ENCODE assay signal across 8 cellular contexts in genomic region chr10:22002531-22003110, GRCh38. TPM values are rescaled to one million over a fixed set of nuclear protein-coding genes. Genes with fewer than 3 reads are reported as not detected.
A peak's percentile ranks its signal among the peaks of the same experiment; 100 is the strongest.
DNase-seq lines count a peak whose midpoint lies in the region; ATAC-seq and TF ChIP-seq lines count a peak whose summit lies in the region.

No MANE protein-coding gene starts in this region.

- H3K4me1 ChIP-seq in DOHH2 (ENCODE audit: control insufficient read depth, low read length) (peaks cover 27% of the 10 kb centered on the region), neuronal stem cell (ENCODE audit: control insufficient read depth in 2 of 2, insufficient read depth in 1 of 2, low read depth in 1 of 2, low read length in 2 of 2) (peaks cover 1 to 4% of the 10 kb centered on the region in 2 donors)

- H4K8ac ChIP-seq in neuronal stem cell (ENCODE audit: low read depth, low read length), result no peak overlapping the region

- no peak for DNase-seq in WERI-Rb-1
- DNase-seq in fibroblast of pulmonary artery (ENCODE audit: low read depth), result peak; percentile 75
- no peak for DNase-seq in neuronal stem cell (ENCODE audit: low spot score)
- DNase-seq in cortex of kidney (lab: John Stamatoyannopoulos, UW), result no peak
- DNase-seq in NCI-H2196 (lab: John Stamatoyannopoulos, UW; ENCODE audit: unreplicated experiment), result no peak

- H2BK12ac ChIP-seq in neuronal stem cell (ENCODE audit: low read length), result no peak overlapping the region

- H3K9me2 ChIP-seq in DOHH2 (replicated peaks; ENCODE audit: control insufficient read depth, low read length), result no peaks in the 10 kb centered on the region

- ATAC-seq in GM19438 (IDR thresholded peaks at IDR 0.05; ENCODE audit: low read depth, unreplicated experiment) (peak; percentile 17), HG03439 (IDR thresholded peaks at IDR 0.05; ENCODE audit: unreplicated experiment) (peak; percentile 23)

- no peak overlapping the region for H2AK5ac ChIP-seq in neuronal stem cell (ENCODE audit: low read depth, low read length)

- H3K9me3 ChIP-seq in DOHH2 (ENCODE audit: control insufficient read depth, insufficient read depth, low read length), result no peaks in the 10 kb centered on the region
- H3K9me3 ChIP-seq in WERI-Rb-1 (ENCODE audit: severe bottlenecking), result no peaks in the 10 kb centered on the region
- peaks cover 0 to 8% of the 10 kb centered on the region in 2 donors for H3K9me3 ChIP-seq in neuronal stem cell (replicated peaks in 1 of 2; ENCODE audit: control insufficient read depth in 2 of 2, insufficient read depth in 1 of 2, low read depth in 1 of 2, low read length in 2 of 2)

- H3K4me2 ChIP-seq in DOHH2 (ENCODE audit: low read length), result peak overlapping the region; percentile 95
- peak overlapping the region; percentile 81 for H3K4me2 ChIP-seq in neuronal stem cell (ENCODE audit: insufficient read depth, low read length, poor library complexity, severe bottlenecking)

- H4K20me1 ChIP-seq in DOHH2 (ENCODE audit: control insufficient read depth, insufficient read depth, low read depth, low read length), result no peaks in the 10 kb centered on the region

- TF ChIP-seq CTCF in DOHH2 (IDR thresholded peaks at IDR 0.05; ENCODE audit: low read depth, low read length, poor library complexity, severe bottlenecking) (no peak), WERI-Rb-1 (IDR thresholded peaks at IDR 0.05; ENCODE audit: low read depth, low read length) (no peak), fibroblast of pulmonary artery (IDR thresholded peaks at IDR 0.05; ENCODE audit: low read length, missing control alignments) (no peak)

- H3K27me3 ChIP-seq in DOHH2 (ENCODE audit: control insufficient read depth, low read length) (peaks cover 33% of the 10 kb centered on the region), WERI-Rb-1 (ENCODE audit: insufficient read depth, low read depth, severe bottlenecking) (no peaks in the 10 kb centered on the region), neuronal stem cell (ENCODE audit: control insufficient read depth in 3 of 3, insufficient read depth in 3 of 3, low read depth in 1 of 3, low read length in 3 of 3) (no peaks in the 10 kb centered on the region)

- no peaks in the 10 kb centered on the region for H3F3A ChIP-seq in DOHH2 (ENCODE audit: control insufficient read depth, insufficient read depth)

- no peaks in the 10 kb centered on the region for H3K79me2 ChIP-seq in DOHH2 (ENCODE audit: control insufficient read depth, low read length)

- peak overlapping the region; percentile 94 for H3K18ac ChIP-seq in neuronal stem cell (ENCODE audit: low read length)

- no peak overlapping the region for H3K14ac ChIP-seq in neuronal stem cell (ENCODE audit: low read length)

- no peak overlapping the region for H2BK120ac ChIP-seq in neuronal stem cell (ENCODE audit: low read depth, low read length)

- peak overlapping the region; percentile 93 for H3K9ac ChIP-seq in neuronal stem cell (ENCODE audit: low read depth, low read length, poor library complexity)

- H3K27ac ChIP-seq in DOHH2 (ENCODE audit: low read depth, low read length) (no peak overlapping the region), WERI-Rb-1 (peak overlapping the region; percentile 80), neuronal stem cell (replicated peaks; ENCODE audit: low read length) (peak overlapping the region; percentile 85)

- H3K4ac ChIP-seq in neuronal stem cell (ENCODE audit: low read length), result no peak overlapping the region

- peak overlapping the region; percentile 95 for H2AFZ ChIP-seq in neuronal stem cell (ENCODE audit: low read length)

- no peaks in the 10 kb centered on the region for H3K36me3 ChIP-seq in DOHH2 (ENCODE audit: control insufficient read depth, low read length)
- H3K36me3 ChIP-seq in WERI-Rb-1, result no peaks in the 10 kb centered on the region
- H3K36me3 ChIP-seq in neuronal stem cell (replicated peaks in 1 of 2; ENCODE audit: control insufficient read depth in 2 of 2, insufficient read depth in 2 of 2, low read length in 2 of 2), result no peaks in the 10 kb centered on the region

- peak overlapping the region; percentile 86 for H3K4me3 ChIP-seq in DOHH2 (ENCODE audit: low read length)
- H3K4me3 ChIP-seq in WERI-Rb-1 (ENCODE audit: low read depth, low read length), result peak overlapping the region; percentile 84
- peak overlapping the region; percentile 93 for H3K4me3 ChIP-seq in fibroblast of pulmonary artery (replicated peaks; ENCODE audit: low read depth, low read length)
- H3K4me3 ChIP-seq in neuronal stem cell (ENCODE audit: low read length in 2 of 2), result peak overlapping the region; percentile 86 to 89

- peak overlapping the region; percentile 72 for H2BK5ac ChIP-seq in neuronal stem cell (ENCODE audit: low read length)

- H3K23ac ChIP-seq in neuronal stem cell (ENCODE audit: low read depth, low read length, poor library complexity), result peak overlapping the region; percentile 80

- peak overlapping the region; percentile 38 for H2BK15ac ChIP-seq in neuronal stem cell (ENCODE audit: low read length)

- no CpG with 5 or more reads among the region's 17 CpGs for whole genome bisulfite sequencing in neuronal stem cell (ENCODE audit: extremely low coverage in 2 of 2, insufficient read length in 2 of 2, insufficient replicate concordance in 1 of 2), 2 donors

- no peak overlapping the region for H4K91ac ChIP-seq in neuronal stem cell (ENCODE audit: low read depth, low read length, poor library complexity)

- H3K79me1 ChIP-seq in neuronal stem cell (ENCODE audit: low read depth, low read length), result no peaks in the 10 kb centered on the region

RNA-seq across cellular contexts. Expression of gene DNAJC1, which starts 0.9 kb away (rescaled TPM):
- 27.2 TPM for polyA plus RNA-seq in neuronal stem cell (2013, experiment 1 of 2)
- polyA plus RNA-seq in neuronal stem cell (2013, experiment 2 of 2), result 27.7 TPM
